ENCODE assay signal across 1 cellular context in genomic region chr7:138890782-138891445, GRCh38.
TF ChIP-seq lines count a peak whose summit lies in the region.

No MANE protein-coding gene starts in this region.

TF ChIP-seq in HepG2, 621 proteins besides CTCF, POLR2A, EP300 and RAD21 (continued from another document and continues in another):
- TF ChIP-seq MXI1 (IDR thresholded peaks at IDR 0.05; ENCODE audit: borderline replicate concordance, low read depth, low read length) (no peak), ASH2L (IDR thresholded peaks at IDR 0.05; ENCODE audit: insufficient read length, low read depth, low read length) (peak; percentile 82), ZNF20 (CRISPR knock-in tag; IDR thresholded peaks at IDR 0.05) (no peak), TBX3 (IDR thresholded peaks at IDR 0.05; ENCODE audit: borderline replicate concordance) (0 out of 2 replicates have a peak, but pooled peaks have one; percentile 13), ZNF431 (CRISPR knock-in tag; IDR thresholded peaks at IDR 0.05; ENCODE audit: borderline replicate concordance, low read depth) (no peak), RBAK (CRISPR knock-in tag; IDR thresholded peaks at IDR 0.05) (no peak), ZZZ3 (CRISPR knock-in tag; IDR thresholded peaks at IDR 0.05; ENCODE audit: borderline replicate concordance) (no peak), ZNF333 (CRISPR knock-in tag; IDR thresholded peaks at IDR 0.05; ENCODE audit: borderline replicate concordance) (0 out of 2 replicates have a peak, but pooled peaks have one; percentile 30), ZNF619 (CRISPR knock-in tag; IDR thresholded peaks at IDR 0.05) (no peak), KLF11 (CRISPR knock-in tag; IDR thresholded peaks at IDR 0.05) (no peak), SRF (IDR thresholded peaks at IDR 0.05; ENCODE audit: low read depth, low read length) (no peak), ZSCAN30 (CRISPR knock-in tag; IDR thresholded peaks at IDR 0.05) (no peak), ZNF367 (CRISPR knock-in tag; IDR thresholded peaks at IDR 0.05; ENCODE audit: borderline replicate concordance) (no peak), IKZF5 (CRISPR knock-in tag; IDR thresholded peaks at IDR 0.05) (peak; percentile 14; the same call in 1 of the 2 replicates), KLF15 (CRISPR knock-in tag; IDR thresholded peaks at IDR 0.05; ENCODE audit: borderline replicate concordance) (no peak), ZUFSP (CRISPR knock-in tag; IDR thresholded peaks at IDR 0.05; ENCODE audit: borderline replicate concordance) (no peak), CEBPZ (IDR thresholded peaks at IDR 0.05; ENCODE audit: low read length) (no peak), ZFAT (CRISPR knock-in tag; conservative IDR thresholded peaks at IDR 0.05) (no peak), ZBTB49 (CRISPR knock-in tag; IDR thresholded peaks at IDR 0.05; ENCODE audit: borderline replicate concordance) (no peak), ZNF878 (CRISPR knock-in tag; IDR thresholded peaks at IDR 0.05) (no peak), NR2F2 (IDR thresholded peaks at IDR 0.05; ENCODE audit: borderline replicate concordance, low read depth) (no peak), TARDBP (CRISPR knock-in tag; IDR thresholded peaks at IDR 0.05) (peak; percentile 34; the same call in 1 of the 2 replicates), PAWR (CRISPR knock-in tag; IDR thresholded peaks at IDR 0.05; ENCODE audit: borderline replicate concordance) (no peak), SP4 (CRISPR knock-in tag; IDR thresholded peaks at IDR 0.05) (no peak), ZSCAN31 (CRISPR knock-in tag; IDR thresholded peaks at IDR 0.05; ENCODE audit: low read depth) (no peak), ZNF318 (CRISPR knock-in tag; IDR thresholded peaks at IDR 0.05) (no peak), HOXD1 (CRISPR knock-in tag; IDR thresholded peaks at IDR 0.05) (no peak), ZNF891 (CRISPR knock-in tag; IDR thresholded peaks at IDR 0.05) (peak; percentile 72; the same call in 1 of the 2 replicates), ZSCAN29 (CRISPR knock-in tag; conservative IDR thresholded peaks at IDR 0.05) (no peak), PAX8 (CRISPR knock-in tag; IDR thresholded peaks at IDR 0.05; ENCODE audit: borderline replicate concordance) (no peak), NFATC3 (CRISPR knock-in tag; IDR thresholded peaks at IDR 0.05) (no peak), FOXC1 (CRISPR knock-in tag; IDR thresholded peaks at IDR 0.05; ENCODE audit: borderline replicate concordance) (no peak), NAIF1 (CRISPR knock-in tag; IDR thresholded peaks at IDR 0.05; ENCODE audit: borderline replicate concordance) (no peak), FOXO1 (CRISPR knock-in tag; IDR thresholded peaks at IDR 0.05) (no peak), ZBTB20 (CRISPR knock-in tag; IDR thresholded peaks at IDR 0.05; ENCODE audit: borderline replicate concordance, low read depth) (no peak), AGO2 (optimal IDR thresholded peaks at IDR 0.05; ENCODE audit: low read depth, low read length) (no peak), ESRRA (CRISPR knock-in tag; IDR thresholded peaks at IDR 0.05; ENCODE audit: low read depth) (no peak), POLR2G (IDR thresholded peaks at IDR 0.05; ENCODE audit: low read depth, low read length) (no peak), ZNF724P (CRISPR knock-in tag; IDR thresholded peaks at IDR 0.05; ENCODE audit: borderline replicate concordance) (no peak), ZNF615 (CRISPR knock-in tag; IDR thresholded peaks at IDR 0.05; ENCODE audit: borderline replicate concordance) (no peak), ZNF678 (CRISPR knock-in tag; IDR thresholded peaks at IDR 0.05) (no peak), DPF2 (CRISPR knock-in tag; IDR thresholded peaks at IDR 0.05; ENCODE audit: borderline replicate concordance, low read depth) (no peak), RARA (CRISPR knock-in tag; IDR thresholded peaks at IDR 0.05) (no peak), ZBTB21 (CRISPR knock-in tag; IDR thresholded peaks at IDR 0.05) (no peak), SRY (CRISPR knock-in tag; IDR thresholded peaks at IDR 0.05) (no peak), NKX3-1 (CRISPR knock-in tag; IDR thresholded peaks at IDR 0.05) (no peak)
- TF ChIP-seq, protein P1, sequence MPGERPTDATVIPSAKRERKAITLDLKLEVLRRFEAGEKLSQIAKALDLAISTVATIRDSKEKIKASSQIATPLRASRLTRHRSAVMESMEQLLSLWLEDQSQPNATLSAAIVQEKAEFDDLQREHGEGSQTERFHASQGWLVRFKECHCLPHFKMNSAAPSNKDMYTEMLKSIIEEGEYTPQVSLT (CRISPR knock-in tag; IDR thresholded peaks at IDR 0.05; ENCODE audit: borderline replicate concordance, low read depth) = no peak
- TF ChIP-seq, protein P2, sequence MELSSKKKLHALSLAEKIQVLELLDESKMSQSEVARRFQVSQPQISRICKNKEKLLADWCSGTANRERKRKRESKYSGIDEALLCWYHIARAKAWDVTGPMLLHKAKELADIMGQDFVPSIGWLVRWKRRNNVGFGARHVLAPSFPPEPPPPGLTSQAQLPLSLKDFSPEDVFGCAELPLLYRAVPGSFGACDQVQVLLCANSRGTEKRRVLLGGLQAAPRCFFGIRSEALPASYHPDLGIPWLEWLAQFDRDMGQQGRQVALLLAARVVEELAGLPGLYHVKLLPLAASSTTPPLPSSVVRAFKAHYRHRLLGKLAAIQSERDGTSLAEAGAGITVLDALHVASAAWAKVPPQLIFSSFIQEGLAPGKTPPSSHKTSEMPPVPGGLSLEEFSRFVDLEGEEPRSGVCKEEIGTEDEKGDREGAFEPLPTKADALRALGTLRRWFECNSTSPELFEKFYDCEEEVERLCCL (CRISPR knock-in tag; IDR thresholded peaks at IDR 0.05; ENCODE audit: borderline replicate concordance) = no peak
- TF ChIP-seq, protein P3, sequence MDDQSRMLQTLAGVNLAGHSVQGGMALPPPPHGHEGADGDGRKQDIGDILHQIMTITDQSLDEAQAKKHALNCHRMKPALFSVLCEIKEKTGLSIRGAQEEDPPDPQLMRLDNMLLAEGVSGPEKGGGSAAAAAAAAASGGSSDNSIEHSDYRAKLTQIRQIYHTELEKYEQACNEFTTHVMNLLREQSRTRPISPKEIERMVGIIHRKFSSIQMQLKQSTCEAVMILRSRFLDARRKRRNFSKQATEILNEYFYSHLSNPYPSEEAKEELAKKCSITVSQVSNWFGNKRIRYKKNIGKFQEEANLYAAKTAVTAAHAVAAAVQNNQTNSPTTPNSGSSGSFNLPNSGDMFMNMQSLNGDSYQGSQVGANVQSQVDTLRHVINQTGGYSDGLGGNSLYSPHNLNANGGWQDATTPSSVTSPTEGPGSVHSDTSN (CRISPR knock-in tag; IDR thresholded peaks at IDR 0.05; ENCODE audit: borderline replicate concordance) = no peak
